In the genomic region with DNA sequence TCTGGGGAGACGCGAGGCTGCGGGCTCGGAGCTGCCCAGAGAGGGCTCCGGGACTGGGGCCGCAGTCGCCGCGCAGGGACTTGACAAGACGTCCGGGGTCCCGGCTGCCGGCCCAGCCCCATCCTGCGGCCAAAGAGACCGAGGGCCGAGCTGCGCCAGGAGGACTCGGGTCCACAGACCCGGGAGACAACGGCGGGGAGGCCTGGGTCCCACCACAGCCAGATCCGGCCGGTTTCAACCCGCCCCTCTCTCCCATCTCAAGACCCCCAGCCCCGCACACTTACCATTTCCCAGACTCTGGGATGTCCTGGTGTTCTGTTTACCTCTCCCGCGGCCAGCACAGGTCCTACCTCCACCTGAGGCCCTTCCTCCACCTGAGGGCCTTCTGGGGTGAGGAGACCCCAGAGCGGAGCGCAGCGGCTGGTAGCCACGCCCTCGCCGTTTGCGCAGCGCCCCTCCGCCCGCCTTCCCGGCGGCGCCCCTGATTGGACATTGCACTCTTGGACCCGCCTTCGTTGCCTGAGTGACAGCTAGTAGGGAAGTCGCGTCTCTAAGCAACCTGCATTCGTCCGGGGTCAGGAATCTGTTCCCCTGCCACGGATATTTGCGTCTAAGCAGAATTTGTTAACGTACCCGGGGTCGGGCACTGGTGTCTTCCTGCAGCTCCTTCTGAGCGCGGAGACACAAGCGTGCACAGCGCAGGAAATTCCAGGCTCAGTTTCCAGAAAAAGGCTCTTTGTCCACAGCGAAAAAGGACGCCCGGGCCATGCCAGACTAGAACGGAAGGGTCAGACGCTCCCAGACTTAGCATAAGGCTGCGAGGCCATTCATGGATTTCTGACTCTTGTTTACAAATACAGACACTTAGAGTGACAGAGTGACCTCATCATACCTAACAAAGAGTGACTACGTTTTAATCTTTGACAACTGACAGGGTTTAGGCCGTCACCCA, we compare ENCODE assay signal across 8 cellular contexts. TPM values are rescaled to one million over a fixed set of nuclear protein-coding genes. Genes with fewer than 3 reads are reported as not detected.
DNase-seq lines count a peak whose midpoint lies in the region; ATAC-seq and TF ChIP-seq lines count a peak whose summit lies in the region.

A gene (minus strand): TSS at position 446 of the 952 bp plus-strand sequence. CDS start 159 bp downstream, at position 287.

- peak within 1 kb of the TSS; percentile 82 to 96 (median 92) for H3K4me3 ChIP-seq in heart right ventricle
- peak within 1 kb of the TSS; percentile 61 to 95 (median 84) for H3K4me3 ChIP-seq in transverse colon

- peak; percentile 98 for DNase-seq in GM03348 (ENCODE audit: low spot score)
- peak; percentile 32 for DNase-seq in HCEC 1CT
- DNase-seq in NCI-H1092 treated with DMSO at 0.1 percent for 48 hours (lab: John Stamatoyannopoulos, UW): peak; percentile 91
- peak; percentile 84 for DNase-seq in SW480 (ENCODE audit: low spot score)
- peak; percentile 71 for DNase-seq in amniotic epithelial cell (ENCODE audit: low read depth)
- DNase-seq in heart right ventricle: peak; percentile 92 to 93
- DNase-seq in pons (ENCODE audit: low spot score): peak; percentile 94
- peak; percentile 93 for DNase-seq in transverse colon

- no peaks in the 10 kb centered on the region for H3K36me3 ChIP-seq in heart right ventricle
- no peaks in the 10 kb centered on the region for H3K36me3 ChIP-seq in transverse colon

- peak; percentile 45 for TF ChIP-seq POLR2A in transverse colon (IDR thresholded peaks at IDR 0.05)

- H3K4me1 ChIP-seq in heart right ventricle: peaks cover 0 to 29% (median 19%) of the 10 kb centered on the region in 9 donors
- peaks cover 0 to 23% (median 8%) of the 10 kb centered on the region in 4 donors for H3K4me1 ChIP-seq in transverse colon

- 1% methylated on average over 63 of the region's 63 CpGs for WGBS in heart right ventricle, 2 donors
- WGBS in transverse colon (ENCODE audit: low coverage in 1 of 2), 2 donors: 1% methylated on average over 61 of the region's 63 CpGs; no CpG with 5 or more reads in 1 of the 2 donors

- H3K9me3 ChIP-seq in heart right ventricle (no peaks in the 10 kb centered on the region), transverse colon (no peaks in the 10 kb centered on the region)

- no peak for TF ChIP-seq EP300 in transverse colon (IDR thresholded peaks at IDR 0.05; ENCODE audit: low read depth)

- no peak for TF ChIP-seq CTCF in heart right ventricle (IDR thresholded peaks at IDR 0.05)
- no peak for TF ChIP-seq CTCF in transverse colon (IDR thresholded peaks at IDR 0.05)

- intact Hi-C loops in heart right ventricle (cut with DNase I) (loop anchor here in 2 of 10 donors (2.0 to 5.0 kb wide), 2 partner anchors 42 to 44 kb away; a partner anchor contains a TSS), transverse colon (cut with DNase I; ENCODE audit: low total_unique reads) (no loop called here)

- H3K27me3 ChIP-seq in heart right ventricle (no peaks in the 10 kb centered on the region), transverse colon (no peaks in the 10 kb centered on the region)

- in situ Hi-C loops in transverse colon (cut with MboI; ENCODE audit: low pct_ligation_motif_present in 1 of 4, low pct_unique_long_range_greater_than_20kb in 1 of 4, low sequenced_read_pairs in 3 of 4): no loop called here

- ATAC-seq in heart right ventricle: peak; percentile 98 to 100 (median 100)

- H3K27ac ChIP-seq in heart right ventricle (peak within 1 kb of the TSS in 9 of 10 donors; percentile 55 to 86 (median 82)), transverse colon (peak within 1 kb of the TSS; percentile 76 to 80 (median 77))

RNA-seq across cellular contexts. Expression of the gene that starts here (rescaled TPM):
- total RNA-seq in heart right ventricle: 1 to 10 TPM in 9 of 10 donors, under 1 TPM in 1; 0.95 to 3.4 (median 1.9) TPM
- 1 to 10 TPM in 1 of 2 donors, under 1 TPM in 1; 0.64 to 2.6 TPM for polyA plus RNA-seq in heart right ventricle
- 1 to 10 TPM; 1.1 to 4.1 (median 2.2) TPM for total RNA-seq in transverse colon

Comparison
In these comparisons a context has a peak if more than half of its experiments do, and no peak if none do; other contexts are left out.
1. Peak in every context shown above with its lines: DNase-seq, ATAC-seq, H3K4me3 ChIP-seq and H3K27ac ChIP-seq.
2. DNase-seq: peak in every context shown above with its lines; median percentile 98 in GM03348; 94 in pons; 93 in transverse colon; 92 in heart right ventricle; 91 in NCI-H1092 treated with DMSO at 0.1 percent for 48 hours; 84 in SW480; 71 in amniotic epithelial cell; 32 in HCEC 1CT.